Comparison of ENCODE assay signal across 15 cellular contexts in genomic region chr5:166505086-166505485, GRCh38.
"Had no signal": no experiment of that assay in that cellular context is flagged by ENCODE, and none has a peak within 500 bp of the region (broad histone marks: within the 10 kb centered on the region; RNA-seq: fewer than 3 reads in every experiment).

No MANE protein-coding gene starts in this region.

- H3K27me3 ChIP-seq: body of pancreas, colonic mucosa, esophagus muscularis mucosa, tibial nerve, vagina had no signal

- H3K4me1 ChIP-seq: body of pancreas, colonic mucosa, esophagus muscularis mucosa, vagina had no signal

- H3K36me3 ChIP-seq: colonic mucosa, esophagus muscularis mucosa, tibial nerve, vagina had no signal

- H3K27ac ChIP-seq: body of pancreas, colonic mucosa, esophagus muscularis mucosa, tibial nerve, vagina had no signal

- DNase-seq: activated CD4-positive, alpha-beta T cell treated with anti-CD3 and anti-CD28 coated beads, Interleukin-2, amount 50 U/mL, for 1 hour; activated CD8-positive, alpha-beta memory T cell treated with anti-CD3 and anti-CD28 coated beads for 24 hours; activated naive CD8-positive, alpha-beta T cell treated with anti-CD3 and anti-CD28 coated beads for 36 hours; central memory CD4-positive, alpha-beta T cell; colonic mucosa; mesenchymal stem cell; natural killer cell; posterior cingulate gyrus; stimulated activated CD4-positive, alpha-beta T cell treated with anti-CD3 and anti-CD28 coated beads, Interleukin-4, amount 100 ng/mL, for 1 hour; stimulated activated naive B cell treated with anti-CD40 and anti-IgM and Interleukin-4, amounts not matched to agents 10 μg/mL and 1 μg/mL and 100 μg/mL, for 72 hours had no signal

- ATAC-seq: activated CD4-positive, CD25-positive, alpha-beta regulatory T cell treated with anti-CD3 and anti-CD28 coated beads, Interleukin-2, amount 50 U/mL, for 24 hours; natural killer cell; stimulated activated naive B cell treated with anti-CD40 and anti-IgM and Interleukin-4, amounts not matched to agents 10 μg/mL and 1 μg/mL and 100 μg/mL, for 72 hours had no signal

- H3K9me3 ChIP-seq: body of pancreas, colonic mucosa, esophagus muscularis mucosa, tibial nerve, vagina had no signal

- H3K4me3 ChIP-seq: body of pancreas, colonic mucosa, esophagus muscularis mucosa, tibial nerve, vagina had no signal
